Comparison of ENCODE assay signal across 2 cellular contexts in the genomic region with DNA sequence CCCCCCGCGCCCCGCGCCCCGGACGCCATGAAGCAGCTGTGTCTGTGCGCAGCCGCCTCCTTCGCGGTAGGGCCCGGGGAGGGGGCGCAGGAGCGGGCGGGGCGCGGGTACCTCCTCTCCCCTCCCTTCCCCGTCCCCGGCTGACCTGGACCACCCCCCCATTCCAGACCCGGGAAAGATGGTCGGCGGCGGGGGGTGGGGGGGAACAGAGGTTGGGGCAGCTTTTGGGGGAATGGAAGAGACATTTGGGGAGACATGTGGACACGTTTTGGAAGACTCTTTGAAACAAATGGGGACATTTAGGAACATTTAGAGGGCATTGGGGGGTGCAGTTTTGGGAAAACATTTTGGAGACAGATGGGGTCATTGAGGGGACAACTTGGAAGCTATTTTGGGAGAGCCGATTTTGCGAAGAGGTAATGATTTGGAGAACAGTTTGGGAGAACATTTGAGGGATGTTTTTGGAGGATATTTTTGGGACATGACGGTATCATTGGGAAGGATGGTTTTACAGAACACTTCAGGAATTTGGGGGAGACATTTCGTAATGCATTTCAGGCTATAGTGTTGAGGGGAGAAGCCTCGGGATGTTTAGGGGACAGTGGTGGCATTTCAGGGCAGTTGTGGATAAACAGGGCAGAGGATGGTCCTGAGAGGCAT.
TF ChIP-seq lines count a peak whose summit lies in the region.

No MANE protein-coding gene starts in this region.

TF ChIP-seq in A549, 52 proteins besides CTCF, POLR2A, EP300 and RAD21:
- no peak for TF ChIP-seq TFCP2L1 (CRISPR knock-in tag; IDR thresholded peaks at IDR 0.05)
- no peak for TF ChIP-seq MAZ (IDR thresholded peaks at IDR 0.05; ENCODE audit: borderline replicate concordance, low read depth, low read length)
- TF ChIP-seq MYC (IDR thresholded peaks at IDR 0.05; ENCODE audit: borderline replicate concordance, low read length): no peak
- TF ChIP-seq, protein P1, sequence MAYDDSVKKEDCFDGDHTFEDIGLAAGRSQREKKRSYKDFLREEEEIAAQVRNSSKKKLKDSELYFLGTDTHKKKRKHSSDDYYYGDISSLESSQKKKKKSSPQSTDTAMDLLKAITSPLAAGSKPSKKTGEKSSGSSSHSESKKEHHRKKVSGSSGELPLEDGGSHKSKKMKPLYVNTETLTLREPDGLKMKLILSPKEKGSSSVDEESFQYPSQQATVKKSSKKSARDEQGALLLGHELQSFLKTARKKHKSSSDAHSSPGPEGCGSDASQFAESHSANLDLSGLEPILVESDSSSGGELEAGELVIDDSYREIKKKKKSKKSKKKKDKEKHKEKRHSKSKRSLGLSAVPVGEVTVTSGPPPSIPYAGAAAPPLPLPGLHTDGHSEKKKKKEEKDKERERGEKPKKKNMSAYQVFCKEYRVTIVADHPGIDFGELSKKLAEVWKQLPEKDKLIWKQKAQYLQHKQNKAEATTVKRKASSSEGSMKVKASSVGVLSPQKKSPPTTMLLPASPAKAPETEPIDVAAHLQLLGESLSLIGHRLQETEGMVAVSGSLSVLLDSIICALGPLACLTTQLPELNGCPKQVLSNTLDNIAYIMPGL (CRISPR knock-in tag; IDR thresholded peaks at IDR 0.05; ENCODE audit: borderline replicate concordance): no peak
- no peak for TF ChIP-seq ZNF302 (CRISPR knock-in tag; IDR thresholded peaks at IDR 0.05)
- TF ChIP-seq CBX2 (IDR thresholded peaks at IDR 0.05; ENCODE audit: borderline replicate concordance, low read depth): no peak
- TF ChIP-seq, protein P2, sequence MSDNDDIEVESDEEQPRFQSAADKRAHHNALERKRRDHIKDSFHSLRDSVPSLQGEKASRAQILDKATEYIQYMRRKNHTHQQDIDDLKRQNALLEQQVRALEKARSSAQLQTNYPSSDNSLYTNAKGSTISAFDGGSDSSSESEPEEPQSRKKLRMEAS (IDR thresholded peaks at IDR 0.05): no peak
- TF ChIP-seq EHF (CRISPR knock-in tag; IDR thresholded peaks at IDR 0.05): no peak
- TF ChIP-seq, protein P3, sequence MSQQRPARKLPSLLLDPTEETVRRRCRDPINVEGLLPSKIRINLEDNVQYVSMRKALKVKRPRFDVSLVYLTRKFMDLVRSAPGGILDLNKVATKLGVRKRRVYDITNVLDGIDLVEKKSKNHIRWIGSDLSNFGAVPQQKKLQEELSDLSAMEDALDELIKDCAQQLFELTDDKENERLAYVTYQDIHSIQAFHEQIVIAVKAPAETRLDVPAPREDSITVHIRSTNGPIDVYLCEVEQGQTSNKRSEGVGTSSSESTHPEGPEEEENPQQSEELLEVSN (IDR thresholded peaks at IDR 0.05; ENCODE audit: borderline replicate concordance, low read depth): no peak
- TF ChIP-seq GATA3 (IDR thresholded peaks at IDR 0.05; ENCODE audit: borderline replicate concordance): no peak
- no peak for TF ChIP-seq KDM1A (IDR thresholded peaks at IDR 0.05; ENCODE audit: low read depth)
- no peak for TF ChIP-seq HOXB13 (CRISPR knock-in tag; IDR thresholded peaks at IDR 0.05; ENCODE audit: low read depth)
- TF ChIP-seq, protein P4, sequence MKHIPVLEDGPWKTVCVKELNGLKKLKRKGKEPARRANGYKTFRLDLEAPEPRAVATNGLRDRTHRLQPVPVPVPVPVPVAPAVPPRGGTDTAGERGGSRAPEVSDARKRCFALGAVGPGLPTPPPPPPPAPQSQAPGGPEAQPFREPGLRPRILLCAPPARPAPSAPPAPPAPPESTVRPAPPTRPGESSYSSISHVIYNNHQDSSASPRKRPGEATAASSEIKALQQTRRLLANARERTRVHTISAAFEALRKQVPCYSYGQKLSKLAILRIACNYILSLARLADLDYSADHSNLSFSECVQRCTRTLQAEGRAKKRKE (CRISPR knock-in tag; IDR thresholded peaks at IDR 0.05; ENCODE audit: low read depth): no peak
- TF ChIP-seq FOXS1 (CRISPR knock-in tag; IDR thresholded peaks at IDR 0.05): no peak
- TF ChIP-seq, protein P5, sequence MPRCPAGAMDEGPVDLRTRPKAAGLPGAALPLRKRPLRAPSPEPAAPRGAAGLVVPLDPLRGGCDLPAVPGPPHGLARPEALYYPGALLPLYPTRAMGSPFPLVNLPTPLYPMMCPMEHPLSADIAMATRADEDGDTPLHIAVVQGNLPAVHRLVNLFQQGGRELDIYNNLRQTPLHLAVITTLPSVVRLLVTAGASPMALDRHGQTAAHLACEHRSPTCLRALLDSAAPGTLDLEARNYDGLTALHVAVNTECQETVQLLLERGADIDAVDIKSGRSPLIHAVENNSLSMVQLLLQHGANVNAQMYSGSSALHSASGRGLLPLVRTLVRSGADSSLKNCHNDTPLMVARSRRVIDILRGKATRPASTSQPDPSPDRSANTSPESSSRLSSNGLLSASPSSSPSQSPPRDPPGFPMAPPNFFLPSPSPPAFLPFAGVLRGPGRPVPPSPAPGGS (IDR thresholded peaks at IDR 0.05): no peak
- no peak for TF ChIP-seq ESRRA (IDR thresholded peaks at IDR 0.05; ENCODE audit: borderline replicate concordance, low read length)
- no peak for TF ChIP-seq CHD2 (IDR thresholded peaks at IDR 0.05; ENCODE audit: low read length, partially characterized antibody)
- TF ChIP-seq, protein P6, sequence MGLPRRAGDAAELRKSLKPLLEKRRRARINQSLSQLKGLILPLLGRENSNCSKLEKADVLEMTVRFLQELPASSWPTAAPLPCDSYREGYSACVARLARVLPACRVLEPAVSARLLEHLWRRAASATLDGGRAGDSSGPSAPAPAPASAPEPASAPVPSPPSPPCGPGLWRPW (IDR thresholded peaks at IDR 0.05): no peak
- no peak for TF ChIP-seq POLR2AphosphoS2 (conservative IDR thresholded peaks at IDR 0.05; ENCODE audit: low read length)
- TF ChIP-seq HDAC2 (IDR thresholded peaks at IDR 0.05): no peak

TF ChIP-seq in H1, 55 proteins besides CTCF, POLR2A, EP300 and RAD21:
- TF ChIP-seq, protein P7, sequence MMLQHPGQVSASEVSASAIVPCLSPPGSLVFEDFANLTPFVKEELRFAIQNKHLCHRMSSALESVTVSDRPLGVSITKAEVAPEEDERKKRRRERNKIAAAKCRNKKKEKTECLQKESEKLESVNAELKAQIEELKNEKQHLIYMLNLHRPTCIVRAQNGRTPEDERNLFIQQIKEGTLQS (IDR thresholded peaks at IDR 0.05; ENCODE audit: insufficient read depth, low read depth, low read length): no peak
- TF ChIP-seq HDAC6 (IDR thresholded peaks at IDR 0.05; ENCODE audit: low read depth, low read length) (no peak), JUND (IDR thresholded peaks at IDR 0.05; ENCODE audit: low read length) (no peak), CHD1 (IDR thresholded peaks at IDR 0.05; ENCODE audit: low read depth, low read length) (no peak), TEAD4 (IDR thresholded peaks at IDR 0.05; ENCODE audit: low read depth, low read length) (no peak), KDM5A (IDR thresholded peaks at IDR 0.05; ENCODE audit: low read length) (no peak), ASH2L (IDR thresholded peaks at IDR 0.05; ENCODE audit: low read length) (peak; percentile 55)
- TF ChIP-seq, protein P8, sequence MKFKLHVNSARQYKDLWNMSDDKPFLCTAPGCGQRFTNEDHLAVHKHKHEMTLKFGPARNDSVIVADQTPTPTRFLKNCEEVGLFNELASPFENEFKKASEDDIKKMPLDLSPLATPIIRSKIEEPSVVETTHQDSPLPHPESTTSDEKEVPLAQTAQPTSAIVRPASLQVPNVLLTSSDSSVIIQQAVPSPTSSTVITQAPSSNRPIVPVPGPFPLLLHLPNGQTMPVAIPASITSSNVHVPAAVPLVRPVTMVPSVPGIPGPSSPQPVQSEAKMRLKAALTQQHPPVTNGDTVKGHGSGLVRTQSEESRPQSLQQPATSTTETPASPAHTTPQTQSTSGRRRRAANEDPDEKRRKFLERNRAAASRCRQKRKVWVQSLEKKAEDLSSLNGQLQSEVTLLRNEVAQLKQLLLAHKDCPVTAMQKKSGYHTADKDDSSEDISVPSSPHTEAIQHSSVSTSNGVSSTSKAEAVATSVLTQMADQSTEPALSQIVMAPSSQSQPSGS (IDR thresholded peaks at IDR 0.05; ENCODE audit: low read length): no peak
TF ChIP-seq in H1: peak in this region for 1.
